In the genomic region with DNA sequence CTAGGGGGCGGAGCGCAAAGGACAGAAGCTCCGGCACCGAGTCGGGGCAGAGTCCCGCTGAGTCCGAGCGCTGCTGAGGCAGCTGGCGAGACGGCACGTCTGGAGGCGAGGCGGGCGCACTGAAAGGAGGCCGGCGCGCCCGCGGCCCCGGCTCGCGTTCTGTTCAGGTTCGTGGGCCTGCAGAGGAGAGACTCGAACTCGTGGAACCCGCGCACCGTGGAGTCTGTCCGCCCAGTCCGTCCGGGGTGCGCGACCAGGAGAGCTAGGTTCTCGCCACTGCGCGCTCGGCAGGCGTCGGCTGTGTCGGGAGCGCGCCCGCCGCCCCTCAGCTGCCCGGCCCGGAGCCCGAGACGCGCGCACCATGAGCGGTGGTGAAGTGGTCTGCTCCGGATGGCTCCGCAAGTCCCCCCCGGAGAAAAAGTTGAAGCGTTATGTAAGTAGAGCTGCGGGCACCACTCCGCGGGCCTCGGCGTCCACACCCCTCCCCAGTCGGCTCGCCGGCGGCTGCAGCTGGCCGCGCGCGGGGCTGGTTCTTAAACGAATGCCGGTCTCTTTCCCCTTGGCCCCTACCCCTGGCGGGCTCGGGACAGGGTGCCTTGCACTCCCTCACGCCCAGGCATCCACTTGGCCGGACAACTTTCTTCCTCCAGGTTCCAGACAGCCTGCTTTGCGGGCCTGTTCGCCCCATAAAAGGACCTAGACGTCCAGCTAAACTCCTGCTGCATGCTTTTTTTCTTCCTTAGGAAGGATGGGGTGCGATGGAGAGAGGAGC, we compare ENCODE assay signal across 8 cellular contexts. TPM values are rescaled to one million over a fixed set of nuclear protein-coding genes. Genes with fewer than 3 reads are reported as not detected.
A peak's percentile ranks its signal among the peaks of the same experiment; 100 is the strongest.
DNase-seq lines count a peak whose midpoint lies in the region; ATAC-seq and TF ChIP-seq lines count a peak whose summit lies in the region.

A gene (plus strand): TSS at position 49 of the 772 bp plus-strand sequence. CDS start 313 bp downstream, at position 362.

- intact Hi-C loops in CD4-positive, alpha-beta memory T cell (cut with micrococcal nuclease) = no loop called here
- intact Hi-C loops in activated T-helper 2 cell treated with anti-CD3 and anti-CD28 coated beads, Interferon-gamma antibody, Interleukin-2, Interleukin-4, amounts not matched to agents 10 μg/mL and 5 μg/mL and 100 μg/mL, durations not matched to agents 14 hours and 24 hours and 36 hours (cut with micrococcal nuclease) = loop anchor here (1.0 to 2.0 kb wide), 2 partner anchors 152 to 176 kb away; a partner anchor contains a TSS

- H3K27me3 Mint-ChIP-seq in CD4-positive, alpha-beta memory T cell = peaks cover 29 to 34% of the 10 kb centered on the region in 2 donors
- peaks cover 45% of the 10 kb centered on the region for H3K27me3 Mint-ChIP-seq in activated T-helper 2 cell treated with anti-CD3 and anti-CD28 coated beads, Interferon-gamma antibody, Interleukin-2, Interleukin-4, amounts not matched to agents 10 μg/mL and 5 μg/mL and 100 μg/mL, durations not matched to agents 14 hours and 24 hours and 36 hours (ENCODE audit: low read depth)

- no peak within 1 kb of the TSS for H3K4me3 ChIP-seq in CD4-positive, alpha-beta memory T cell (ENCODE audit: low read length in 2 of 2)
- H3K4me3 ChIP-seq in neutrophil (ENCODE audit: low read depth in 1 of 2, low read length in 1 of 2) = peak within 1 kb of the TSS; percentile 90 to 93

- no peaks in the 10 kb centered on the region for H3K36me3 Mint-ChIP-seq in CD4-positive, alpha-beta memory T cell
- no peaks in the 10 kb centered on the region for H3K36me3 Mint-ChIP-seq in activated T-helper 2 cell treated with anti-CD3 and anti-CD28 coated beads, Interferon-gamma antibody, Interleukin-2, Interleukin-4, amounts not matched to agents 10 μg/mL and 5 μg/mL and 100 μg/mL, durations not matched to agents 14 hours and 24 hours and 36 hours (ENCODE audit: low read depth)

- peaks cover 0 to 4% (median 0%) of the 10 kb centered on the region in 8 donors for H3K9me3 Mint-ChIP-seq in CD4-positive, alpha-beta memory T cell
- no peaks in the 10 kb centered on the region for H3K9me3 Mint-ChIP-seq in activated T-helper 2 cell treated with anti-CD3 and anti-CD28 coated beads, Interferon-gamma antibody, Interleukin-2, Interleukin-4, amounts not matched to agents 10 μg/mL and 5 μg/mL and 100 μg/mL, durations not matched to agents 14 hours and 24 hours and 36 hours

- TF ChIP-seq CTCF in neutrophil (IDR thresholded peaks at IDR 0.05) = no peak

- no peaks in the 10 kb centered on the region for H3K9me3 ChIP-seq in CD4-positive, alpha-beta memory T cell (ENCODE audit: control insufficient read depth in 1 of 2, low read length in 2 of 2)
- H3K9me3 ChIP-seq in neutrophil = no peaks in the 10 kb centered on the region

- peak within 1 kb of the TSS; percentile 74 to 93 (median 84) for H3K4me3 Mint-ChIP-seq in CD4-positive, alpha-beta memory T cell
- peak within 1 kb of the TSS; percentile 88 for H3K4me3 Mint-ChIP-seq in activated T-helper 2 cell treated with anti-CD3 and anti-CD28 coated beads, Interferon-gamma antibody, Interleukin-2, Interleukin-4, amounts not matched to agents 10 μg/mL and 5 μg/mL and 100 μg/mL, durations not matched to agents 14 hours and 24 hours and 36 hours (ENCODE audit: low read depth)

- CTCF ChIA-PET in CD4-positive, alpha-beta memory T cell (lab: Charles Lee; ENCODE audit: partially characterized antibody) = no interaction called here

- no peak within 1 kb of the TSS for H3K27ac ChIP-seq in CD4-positive, alpha-beta memory T cell (ENCODE audit: low read depth, low read length)
- H3K27ac ChIP-seq in neutrophil = peak within 1 kb of the TSS; percentile 90

- ATAC-seq in GM18519 (IDR thresholded peaks at IDR 0.05; ENCODE audit: low FRiP score, unreplicated experiment) = peak; percentile 62
- ATAC-seq in HG02938 (IDR thresholded peaks at IDR 0.05; ENCODE audit: unreplicated experiment) = peak; percentile 70

- DNase-seq in CD4-positive, alpha-beta memory T cell = peak in 3 of 5 donors; percentile 6 to 7 (median 7)
- DNase-seq in NCI-H446 (lab: John Stamatoyannopoulos, UW) = peak; percentile 24 to 64
- no peak for DNase-seq in activated T-helper 2 cell treated with anti-CD3 and anti-CD28 coated beads, Interferon-gamma antibody, Interleukin-2, Interleukin-4, amounts not matched to agents 10 μg/mL and 5 μg/mL and 100 μg/mL, durations not matched to agents 14 hours and 24 hours and 36 hours (ENCODE audit: low spot score)
- no peak for DNase-seq in glomerular endothelial cell (ENCODE audit: extremely low read depth, low read depth, low spot score)
- no peak for DNase-seq in T-helper 9 cell

- POLR2A ChIA-PET in CD4-positive, alpha-beta memory T cell (lab: Charles Lee; ENCODE audit: partially characterized antibody) = no interaction called here

- H3K4me1 Mint-ChIP-seq in CD4-positive, alpha-beta memory T cell = peaks cover 3 to 7% (median 5%) of the 10 kb centered on the region in 4 donors
- peaks cover 6% of the 10 kb centered on the region for H3K4me1 Mint-ChIP-seq in activated T-helper 2 cell treated with anti-CD3 and anti-CD28 coated beads, Interferon-gamma antibody, Interleukin-2, Interleukin-4, amounts not matched to agents 10 μg/mL and 5 μg/mL and 100 μg/mL, durations not matched to agents 14 hours and 24 hours and 36 hours (ENCODE audit: low read depth)

- H3K27ac Mint-ChIP-seq in CD4-positive, alpha-beta memory T cell = no peak within 1 kb of the TSS
- no peak within 1 kb of the TSS for H3K27ac Mint-ChIP-seq in activated T-helper 2 cell treated with anti-CD3 and anti-CD28 coated beads, Interferon-gamma antibody, Interleukin-2, Interleukin-4, amounts not matched to agents 10 μg/mL and 5 μg/mL and 100 μg/mL, durations not matched to agents 14 hours and 24 hours and 36 hours

- peaks cover 5% of the 10 kb centered on the region for H3K27me3 ChIP-seq in CD4-positive, alpha-beta memory T cell (ENCODE audit: insufficient read depth, low read length)
- peaks cover 10% of the 10 kb centered on the region for H3K27me3 ChIP-seq in neutrophil

- peaks cover 9% of the 10 kb centered on the region for H3K4me1 ChIP-seq in CD4-positive, alpha-beta memory T cell (ENCODE audit: insufficient read depth, low read length)
- peaks cover 22 to 25% of the 10 kb centered on the region in 2 experiments for H3K4me1 ChIP-seq in neutrophil (ENCODE audit: control insufficient read depth in 1 of 2, insufficient read depth in 1 of 2, low read depth in 1 of 2, low read length in 1 of 2)

- H3K36me3 ChIP-seq in CD4-positive, alpha-beta memory T cell (ENCODE audit: insufficient read depth, low read length) = no peaks in the 10 kb centered on the region
- no peaks in the 10 kb centered on the region for H3K36me3 ChIP-seq in neutrophil

RNA-seq across cellular contexts. Expression of the gene that starts here (rescaled TPM):
- total RNA-seq in CD4-positive, alpha-beta memory T cell = under 1 TPM; 0.26 to 0.78 TPM
- not detected for polyA plus RNA-seq in CD4-positive, alpha-beta memory T cell
- 0.78 and 0.96 TPM in 2 replicates for total RNA-seq in activated T-helper 2 cell treated with anti-CD3 and anti-CD28 coated beads, Interferon-gamma antibody, Interleukin-2, Interleukin-4, amounts not matched to agents 10 μg/mL and 5 μg/mL and 100 μg/mL, durations not matched to agents 14 hours and 24 hours and 36 hours
- total RNA-seq in glomerular endothelial cell = 8.1 and 19.6 TPM in 2 replicates

Comparison
In these comparisons a context has a peak if more than half of its experiments do, and no peak if none do; other contexts are left out.
1. Peak in DNase-seq in CD4-positive, alpha-beta memory T cell; RNA of the gene not detected or under 1 TPM.
2. DNase-seq: peak in NCI-H446 (2 of 2); none in activated T-helper 2 cell treated with anti-CD3 and anti-CD28 coated beads, Interferon-gamma antibody, Interleukin-2, Interleukin-4, amounts not matched to agents 10 μg/mL and 5 μg/mL and 100 μg/mL, durations not matched to agents 14 hours and 24 hours and 36 hours (single experiment), glomerular endothelial cell (single experiment) and T-helper 9 cell (single experiment).
3. H3K4me3 ChIP-seq: peak in neutrophil (2 of 2); none in CD4-positive, alpha-beta memory T cell (0 of 2).